Comparison of ENCODE assay signal across 11 cellular contexts in the genomic region with DNA sequence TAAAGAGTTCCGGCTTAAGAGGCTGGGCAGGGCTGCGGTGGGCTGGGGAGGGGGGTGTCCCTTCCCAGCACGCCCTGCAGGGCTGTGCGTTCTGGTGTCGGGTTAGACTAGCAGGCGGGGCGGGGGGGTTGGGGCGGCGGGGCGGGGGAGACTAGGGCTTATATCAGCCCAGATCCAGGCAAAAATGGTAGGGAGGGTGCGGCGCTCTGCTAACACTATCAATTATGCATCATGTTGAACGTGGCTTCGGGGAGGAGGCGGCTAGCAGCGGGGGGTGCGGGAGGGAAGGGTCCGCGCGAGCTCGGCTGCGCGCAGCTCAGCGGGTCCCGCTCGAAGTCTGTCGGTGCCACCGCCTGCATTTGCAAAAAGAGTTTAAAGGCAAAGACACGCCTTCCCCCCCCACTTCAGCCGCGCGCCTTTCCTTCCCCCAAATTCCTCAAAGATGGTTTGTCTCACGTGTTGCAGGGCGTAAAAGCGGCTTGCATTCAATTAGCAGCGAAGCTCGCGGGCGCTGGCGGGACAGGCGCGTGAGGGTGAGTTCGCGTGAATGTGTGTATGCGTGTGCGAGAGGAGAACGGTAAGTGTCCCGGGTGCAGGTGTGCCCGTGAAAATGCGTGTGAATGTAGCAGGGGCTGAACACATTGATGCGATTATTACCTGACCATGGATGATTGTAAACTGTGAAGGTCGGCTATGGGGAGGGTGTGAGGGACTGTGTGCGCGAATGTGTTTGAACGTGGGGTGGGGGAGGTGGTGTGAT. TPM values are rescaled to one million over a fixed set of nuclear protein-coding genes. Genes with fewer than 3 reads are reported as not detected.
DNase-seq lines count a peak whose midpoint lies in the region; ATAC-seq, FAIRE-seq and TF ChIP-seq lines count a peak whose summit lies in the region.
"Had no signal": no experiment of that assay in that cellular context is flagged by ENCODE, and none has a peak within 500 bp of the region (broad histone marks: within the 10 kb centered on the region; RNA-seq: fewer than 3 reads in every experiment).

A gene with protein sequence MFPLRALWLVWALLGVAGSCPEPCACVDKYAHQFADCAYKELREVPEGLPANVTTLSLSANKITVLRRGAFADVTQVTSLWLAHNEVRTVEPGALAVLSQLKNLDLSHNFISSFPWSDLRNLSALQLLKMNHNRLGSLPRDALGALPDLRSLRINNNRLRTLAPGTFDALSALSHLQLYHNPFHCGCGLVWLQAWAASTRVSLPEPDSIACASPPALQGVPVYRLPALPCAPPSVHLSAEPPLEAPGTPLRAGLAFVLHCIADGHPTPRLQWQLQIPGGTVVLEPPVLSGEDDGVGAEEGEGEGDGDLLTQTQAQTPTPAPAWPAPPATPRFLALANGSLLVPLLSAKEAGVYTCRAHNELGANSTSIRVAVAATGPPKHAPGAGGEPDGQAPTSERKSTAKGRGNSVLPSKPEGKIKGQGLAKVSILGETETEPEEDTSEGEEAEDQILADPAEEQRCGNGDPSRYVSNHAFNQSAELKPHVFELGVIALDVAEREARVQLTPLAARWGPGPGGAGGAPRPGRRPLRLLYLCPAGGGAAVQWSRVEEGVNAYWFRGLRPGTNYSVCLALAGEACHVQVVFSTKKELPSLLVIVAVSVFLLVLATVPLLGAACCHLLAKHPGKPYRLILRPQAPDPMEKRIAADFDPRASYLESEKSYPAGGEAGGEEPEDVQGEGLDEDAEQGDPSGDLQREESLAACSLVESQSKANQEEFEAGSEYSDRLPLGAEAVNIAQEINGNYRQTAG (plus strand): TSS at position 498 of the 760 bp plus-strand sequence. CDS start 2,169 bp downstream, outside the sequence.

- peaks cover 7% of the 10 kb centered on the region for H3K4me1 Mint-ChIP-seq in progenitor cell of endocrine pancreas (ENCODE audit: low read depth)

- TF ChIP-seq CTCF in H1 (IDR thresholded peaks at IDR 0.05; ENCODE audit: control extremely low read depth in 1 of 3, insufficient read depth in 1 of 3, low read depth in 1 of 3, low read length in 3 of 3): no peak
- TF ChIP-seq CTCF in progenitor cell of endocrine pancreas (IDR thresholded peaks at IDR 0.05; ENCODE audit: unreplicated experiment): no peak
- no peak for TF ChIP-seq CTCF in WERI-Rb-1 (IDR thresholded peaks at IDR 0.05; ENCODE audit: low read depth, low read length)

- H2BK15ac ChIP-seq in H1 (ENCODE audit: low read length): peak within 1 kb of the TSS; percentile 66

- H3K27me3 ChIP-seq in H1 (replicated peaks in 1 of 4; ENCODE audit: control insufficient read depth in 3 of 4, extremely low read depth in 1 of 4, insufficient read depth in 3 of 4, low read length in 3 of 4): peaks cover 77 to 92% (median 86%) of the 10 kb centered on the region in 4 experiments
- H3K27me3 ChIP-seq in WERI-Rb-1 (ENCODE audit: insufficient read depth, low read depth, severe bottlenecking): no peaks in the 10 kb centered on the region

- FAIRE-seq in H1 (lab: Jason Lieb, UNC): no peak

- H4K20me1 ChIP-seq in H1 (replicated peaks in 1 of 2; ENCODE audit: control insufficient read depth in 1 of 2, insufficient read depth in 2 of 2, low read length in 2 of 2): peaks cover 7 to 13% of the 10 kb centered on the region in 2 experiments

- H2AK5ac ChIP-seq in H1 (ENCODE audit: low read depth, low read length): peak within 1 kb of the TSS; percentile 41

- H3K79me2 ChIP-seq in H1 (ENCODE audit: control insufficient read depth in 1 of 2, insufficient read depth in 2 of 2, low read length in 2 of 2): no peaks in the 10 kb centered on the region

- H3K56ac ChIP-seq in H1 (replicated peaks; ENCODE audit: insufficient read length, low read depth, low read length): peak within 1 kb of the TSS; percentile 3

- no peak within 1 kb of the TSS for H2BK120ac ChIP-seq in H1 (replicated peaks; ENCODE audit: low read depth, low read length)

- no peak within 1 kb of the TSS for H3K23ac ChIP-seq in H1 (ENCODE audit: insufficient read length)

- H3K18ac ChIP-seq in H1 (ENCODE audit: extremely low read depth, low read length): peak within 1 kb of the TSS; percentile 86

- no peaks in the 10 kb centered on the region for H3K9me3 Mint-ChIP-seq in progenitor cell of endocrine pancreas (ENCODE audit: low read depth)

- H2BK5ac ChIP-seq in H1 (ENCODE audit: low read depth, low read length): peak within 1 kb of the TSS; percentile 72; the same call in 1 of the 2 replicates

- H2BK12ac ChIP-seq in H1 (ENCODE audit: low read depth, low read length): peak within 1 kb of the TSS; percentile 98; the same call in 1 of the 2 replicates

- no peak within 1 kb of the TSS for H3K14ac ChIP-seq in H1 (ENCODE audit: insufficient read length)

- no peak for TF ChIP-seq EP300 in H1 (IDR thresholded peaks at IDR 0.05; ENCODE audit: borderline replicate concordance in 1 of 2, low read depth in 2 of 2, low read length in 2 of 2)

- CTCF ChIA-PET in H1 (lab: Charles Lee; ENCODE audit: partially characterized antibody): interaction anchor here (0.7 to 4.5 kb wide), 10 partner anchors 71 to 190 kb away, joined by 3 to 65 read pairs (median 17); a partner anchor contains a TSS

- peak within 1 kb of the TSS; percentile 62 for H4K8ac ChIP-seq in H1 (ENCODE audit: extremely low read depth, insufficient read depth, low read length)

- H3K4me1 ChIP-seq in H1 (replicated peaks in 1 of 4; ENCODE audit: control insufficient read depth in 3 of 4, insufficient read depth in 4 of 4, low read length in 3 of 4): peaks cover 2 to 73% (median 60%) of the 10 kb centered on the region in 4 experiments

- H3K36me3 ChIP-seq in H1 (ENCODE audit: control insufficient read depth in 2 of 4, insufficient read depth in 4 of 4, low read length in 3 of 4) (peaks cover 0 to 6% (median 0%) of the 10 kb centered on the region in 4 experiments; a peak in 1 of 8 replicates), WERI-Rb-1 (no peaks in the 10 kb centered on the region)
- H3K36me3 ChIP-seq: adrenal gland had no signal

- peaks cover 90% of the 10 kb centered on the region for H3K27me3 Mint-ChIP-seq in progenitor cell of endocrine pancreas

- TF ChIP-seq POLR2A in H1 (IDR thresholded peaks at IDR 0.05; ENCODE audit: control extremely low read depth in 1 of 2, low read depth in 2 of 2, low read length in 2 of 2): no peak

- H3K4me3 ChIP-seq in H1 (ENCODE audit: extremely low read depth in 1 of 4, insufficient read depth in 2 of 4, low read depth in 3 of 4, low read length in 4 of 4) (peak within 1 kb of the TSS; percentile 3 to 57 (median 39); a peak in 7 of 8 replicates), WERI-Rb-1 (ENCODE audit: low read depth, low read length) (no peak within 1 kb of the TSS)
- H3K4me3 ChIP-seq: adrenal gland had no signal

- DNase-seq in DMS 273 (lab: John Stamatoyannopoulos, UW; ENCODE audit: unreplicated experiment) (peak; percentile 37), DMS 273 treated with DMSO at 0.1 percent for 48 hours (lab: John Stamatoyannopoulos, UW) (no peak), NCI-H2227 treated with DMSO at 0.1 percent for 48 hours (lab: John Stamatoyannopoulos, UW) (peak; percentile 67), H1 (ENCODE audit: low read depth in 1 of 2, low spot score in 2 of 2) (no peak), progenitor cell of endocrine pancreas (ENCODE audit: low spot score, unreplicated experiment) (no peak), WERI-Rb-1 (no peak)
- DNase-seq: adrenal gland had no signal

- no peaks in the 10 kb centered on the region; the same call in 1 of the 2 replicates for H3K79me1 ChIP-seq in H1 (ENCODE audit: low read depth, low read length)

- H3K27ac ChIP-seq in H1 (ENCODE audit: low read depth, low read length): no peak within 1 kb of the TSS
- no peak within 1 kb of the TSS for H3K27ac ChIP-seq in WERI-Rb-1
- H3K27ac ChIP-seq: 22Rv1, adrenal gland had no signal

- peaks cover 0 to 8% of the 10 kb centered on the region in 2 experiments; a peak in 1 of 4 replicates for H3K9me3 ChIP-seq in H1 (ENCODE audit: insufficient read depth in 2 of 2, low read depth in 1 of 2, low read length in 1 of 2)
- peaks cover 14% of the 10 kb centered on the region for H3K9me3 ChIP-seq in WERI-Rb-1 (ENCODE audit: severe bottlenecking)
- H3K9me3 ChIP-seq: adrenal gland had no signal

- no peak within 1 kb of the TSS for H4K5ac ChIP-seq in H1 (ENCODE audit: insufficient read length, low read depth, low read length)

- no peak for TF ChIP-seq RAD21 in H1 (IDR thresholded peaks at IDR 0.05 in 1 of 2, conservative IDR thresholded peaks at IDR 0.05 in 1 of 2; ENCODE audit: low read depth in 2 of 2, low read length in 2 of 2)

- no peak within 1 kb of the TSS for H3K4me3 Mint-ChIP-seq in progenitor cell of endocrine pancreas (ENCODE audit: low read depth)

- peak within 1 kb of the TSS; percentile 79 for H4K91ac ChIP-seq in H1 (replicated peaks; ENCODE audit: insufficient read length, low read length)

- POLR2A ChIA-PET in H1 (lab: Charles Lee; ENCODE audit: partially characterized antibody): interaction anchor here (1.1 to 1.4 kb wide), 4 partner anchors 8 to 190 kb away, joined by 3 to 4 read pairs (median 3); no protein-coding TSS in a partner anchor

- H3K27ac Mint-ChIP-seq in progenitor cell of endocrine pancreas: peak within 1 kb of the TSS; percentile 62

- peak within 1 kb of the TSS; percentile 83 to 86 for H3K4me2 ChIP-seq in H1 (ENCODE audit: insufficient read depth in 1 of 2, low read depth in 2 of 2, low read length in 2 of 2)

- H2BK20ac ChIP-seq in H1 (ENCODE audit: low read length): peak within 1 kb of the TSS; percentile 97

- H2AFZ ChIP-seq in H1 (ENCODE audit: low read length): no peak within 1 kb of the TSS

- H3K4ac ChIP-seq in H1 (replicated peaks; ENCODE audit: insufficient read length, low read depth, low read length): peak within 1 kb of the TSS; percentile 57

- 3% methylated on average over 51 of the region's 55 CpGs; no CpG with 5 or more reads in 1 of the 2 experiments for WGBS in H1 (ENCODE audit: extremely low coverage in 1 of 2, insufficient coverage in 1 of 2, insufficient read length in 1 of 2, insufficient replicate concordance in 2 of 2, low coverage in 1 of 2, low lambda C conversion rate in 2 of 2, missing lambda C conversion rate in 1 of 2), 2 experiments

- no peak for ATAC-seq in GM18873 (IDR thresholded peaks at IDR 0.05; ENCODE audit: low FRiP score, unreplicated experiment)
- ATAC-seq in GM21515 (IDR thresholded peaks at IDR 0.05; ENCODE audit: unreplicated experiment): no peak

- peaks cover 30% of the 10 kb centered on the region; the same call in 1 of the 2 replicates for H3K23me2 ChIP-seq in H1 (ENCODE audit: low read depth, low read length)

- H3K36me3 Mint-ChIP-seq in progenitor cell of endocrine pancreas (ENCODE audit: insufficient read depth): no peaks in the 10 kb centered on the region

- no peak within 1 kb of the TSS for H3K9ac ChIP-seq in H1 (replicated peaks in 1 of 4; ENCODE audit: extremely low read depth in 1 of 4, low read depth in 3 of 4, low read length in 3 of 4)

RNA-seq across cellular contexts. Expression of the gene that starts here (rescaled TPM):
- total RNA-seq in H1 (2021; fragmentation: NEBNext Ultra II Directional; extraction: Animal tissue kit (Norgen Biotek cat#: 25700)): 0.23 and 0.58 TPM in 2 replicates
- 0.30 and 0.47 TPM in 2 replicates for polyA plus RNA-seq in H1 (2011; rRNA removed)
- polyA plus RNA-seq in H1 (2011; cell fraction: cytosol; rRNA removed): 0.26 TPM
- 0.31 TPM for polyA plus RNA-seq in H1 (2011; cell fraction: nucleus; rRNA removed)
- 0.36 to 1.2 TPM (median 0.37 TPM) in 4 replicates for polyA plus RNA-seq in H1 (2012, experiment 1 of 2)
- 0.18 TPM for polyA plus RNA-seq in H1 (2012, experiment 2 of 2)
- 1.2 TPM for polyA plus RNA-seq in H1 (2013, experiment 1 of 2)
- polyA plus RNA-seq in H1 (2013, experiment 2 of 2): 0.81 TPM
- 0.19 and 0.29 TPM in 2 replicates for polyA minus RNA-seq in H1 (2011; rRNA and poly(A)+ RNA removed)
- polyA minus RNA-seq in H1 (2011; cell fraction: cytosol; rRNA and poly(A)+ RNA removed): not detected
- 0.50 TPM for polyA minus RNA-seq in H1 (2011; cell fraction: nucleus; rRNA and poly(A)+ RNA removed)
- total RNA-seq in progenitor cell of endocrine pancreas: 0.14 and 0.42 TPM in 2 replicates
- total RNA-seq: SK-MEL-5 had no signal

Comparison
In these comparisons a context has a peak if more than half of its experiments do, and no peak if none do; other contexts are left out.
1. DNase-seq: peak in DMS 273 (single experiment) and NCI-H2227 treated with DMSO at 0.1 percent for 48 hours (single experiment); none in DMS 273 treated with DMSO at 0.1 percent for 48 hours (single experiment), H1 (0 of 2), progenitor cell of endocrine pancreas (single experiment) and WERI-Rb-1 (single experiment).